10 cellular contexts compared by ENCODE assay signal in the genomic region with DNA sequence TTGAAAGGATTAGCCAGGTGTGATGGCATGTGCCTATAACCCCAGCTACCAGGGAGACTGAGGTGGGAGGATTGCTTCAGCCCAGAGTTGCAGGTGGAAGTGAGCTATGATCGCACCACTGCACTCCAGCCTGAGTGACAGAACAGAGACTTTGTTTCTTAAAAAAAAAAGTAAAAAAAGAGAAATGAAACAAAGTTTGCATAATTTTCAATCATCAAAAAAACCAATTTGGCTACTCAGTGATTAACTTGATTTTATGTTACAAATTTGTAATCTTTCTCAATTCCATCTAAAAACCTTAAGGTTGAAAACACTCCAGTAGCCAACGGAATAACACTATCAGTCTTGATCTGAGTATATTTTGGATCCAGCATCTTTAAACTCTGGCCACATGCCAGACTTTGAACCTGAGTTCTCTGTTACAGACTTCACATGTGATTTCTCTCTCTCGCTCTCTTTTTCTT. TPM values are rescaled to one million over a fixed set of nuclear protein-coding genes. Genes with fewer than 3 reads are reported as not detected.
DNase-seq lines count a peak whose midpoint lies in the region; ATAC-seq, FAIRE-seq and TF ChIP-seq lines count a peak whose summit lies in the region.
"Had no signal": no experiment of that assay in that cellular context is flagged by ENCODE, and none has a peak within 500 bp of the region (broad histone marks: within the 10 kb centered on the region; RNA-seq: fewer than 3 reads in every experiment).

No MANE protein-coding gene starts in this region.

- TF ChIP-seq POLR2A in GM12878 (IDR thresholded peaks at IDR 0.05; ENCODE audit: low read depth, low read length) (no peak), upper lobe of left lung (IDR thresholded peaks at IDR 0.05) (no peak)

- H3K9me3 ChIP-seq in GM12878 (replicated peaks; ENCODE audit: control insufficient read depth, insufficient read depth, low read length) (peaks cover 7% of the 10 kb centered on the region; the same call in 2 of the 3 replicates), upper lobe of left lung (peaks cover 0 to 13% (median 9%) of the 10 kb centered on the region in 4 donors)

- WGBS in GM12878 (ENCODE audit: insufficient coverage, insufficient replicate concordance, low lambda C conversion rate, missing lambda C conversion rate), result 0% methylated on average over 3 of the region's 3 CpGs
- 80 to 82% methylated on average over 3 of the region's 3 CpGs for WGBS in upper lobe of left lung, 2 donors

- POLR2A ChIA-PET in GM12878 (lab: Charles Lee), result interaction anchor here (0.6 to 1.1 kb wide), 4 partner anchors 13 to 535 kb away, joined by 3 to 5 read pairs (median 3); a partner anchor contains a TSS

- in situ Hi-C loops in GM12878 (cut with MboI), result no loop called here

- H3K4me1 ChIP-seq in GM12878 (ENCODE audit: control insufficient read depth, insufficient read depth, low read length), result peaks cover 41% of the 10 kb centered on the region
- no peaks in the 10 kb centered on the region for H3K4me1 ChIP-seq in upper lobe of left lung
- H3K4me1 ChIP-seq: Caco-2 had no signal

- peak; percentile 90 for FAIRE-seq in GM12878 (lab: Jason Lieb, UNC)

- CTCF ChIA-PET in GM12878 (lab: Yijun Ruan, JAX), result interaction anchor here (1.0 to 1.6 kb wide), 2 partner anchors 32 to 199 kb away, joined by 5 read pairs; no protein-coding TSS in a partner anchor

- TF ChIP-seq EP300 in GM12878 (IDR thresholded peaks at IDR 0.05; ENCODE audit: borderline replicate concordance in 1 of 2, control insufficient read depth in 1 of 2, low read depth in 2 of 2, low read length in 2 of 2) (peak; percentile 67 to 75; a peak in 3 of 4 replicates), upper lobe of left lung (IDR thresholded peaks at IDR 0.05) (no peak)

- H3K27ac Mint-ChIP-seq in immature natural killer cell, result no peak overlapping the region

- H3K4me1 Mint-ChIP-seq in immature natural killer cell, result no peaks in the 10 kb centered on the region

- H3K9me3 Mint-ChIP-seq in immature natural killer cell, result peaks cover 3 to 16% (median 11%) of the 10 kb centered on the region in 6 donors

- H3K27ac ChIP-seq in GM12878 (ENCODE audit: control insufficient read depth, insufficient read depth), result peak overlapping the region; percentile 88
- H3K27ac ChIP-seq in upper lobe of left lung, result no peak overlapping the region

- no TSS peak for BruUV-seq in GM12878 (replicated peaks; lab: Mats Ljungman, UMichigan)

- SMC1A ChIA-PET in GM12878 (lab: Charles Lee; ENCODE audit: uncharacterized antibody, unreplicated experiment), result interaction anchor here (0.6 to 1.1 kb wide), 3 partner anchors 32 to 82 kb away, joined by 3 to 4 read pairs (median 4); no protein-coding TSS in a partner anchor

- RAD21 ChIA-PET in GM12878 (lab: Charles Lee; ENCODE audit: unreplicated experiment), result interaction anchor here (0.8 to 1.6 kb wide), 2 partner anchors 49 to 198 kb away, joined by 3 read pairs; no protein-coding TSS in a partner anchor

- H3K4me3 Mint-ChIP-seq in immature natural killer cell, result no peak overlapping the region

- peaks cover 0 to 3% (median 0%) of the 10 kb centered on the region in 3 donors for H3K36me3 Mint-ChIP-seq in immature natural killer cell

- intact Hi-C loops in GM12878 (cut with micrococcal nuclease; ENCODE audit: unreplicated experiment), result no loop called here

- H4K20me1 ChIP-seq in GM12878 (ENCODE audit: control insufficient read depth, insufficient read depth), result no peaks in the 10 kb centered on the region

- H3K27me3 ChIP-seq in GM12878 (replicated peaks in 1 of 2; ENCODE audit: control insufficient read depth in 2 of 2, insufficient read depth in 2 of 2, low read length in 1 of 2) (no peaks in the 10 kb centered on the region), upper lobe of left lung (no peaks in the 10 kb centered on the region)

- H3K4me3 ChIP-seq in GM12878, result no peak overlapping the region
- no peak overlapping the region for H3K4me3 ChIP-seq in upper lobe of left lung

- H2AFZ ChIP-seq in GM12878 (ENCODE audit: control insufficient read depth, low read depth, low read length), result peak overlapping the region; percentile 49; the same call in 1 of the 2 replicates

- H3K79me2 ChIP-seq in GM12878 (ENCODE audit: control insufficient read depth, insufficient read depth, low read length), result no peaks in the 10 kb centered on the region

- DNase-seq in GM12878 (ENCODE audit: low read depth, low spot score) (peak; percentile 79), immature natural killer cell (no peak), occipital lobe (lab: John Stamatoyannopoulos, UW) (no peak), upper lobe of left lung (no peak)
- no peak for DNase-seq in stimulated activated CD4-positive, alpha-beta T cell treated with anti-CD3 and anti-CD28 coated beads, Interleukin-2, amount 100 ng/mL, for 48 hours
- DNase-seq: Caco-2 had no signal

- H3K27me3 Mint-ChIP-seq in immature natural killer cell (ENCODE audit: low read depth in 3 of 3), result peaks cover 0 to 9% (median 2%) of the 10 kb centered on the region in 3 donors

- H3K9ac ChIP-seq in GM12878 (ENCODE audit: control insufficient read depth, insufficient read depth, low read length), result peak overlapping the region; percentile 37

- H3K36me3 ChIP-seq in GM12878 (ENCODE audit: control insufficient read depth in 2 of 2, insufficient read depth in 2 of 2, low read length in 1 of 2), result no peaks in the 10 kb centered on the region
- H3K36me3 ChIP-seq in upper lobe of left lung, result no peaks in the 10 kb centered on the region

- TF ChIP-seq RAD21 in GM12878 (IDR thresholded peaks at IDR 0.05; ENCODE audit: insufficient read depth, low read depth, low read length), result no peak

- ATAC-seq in GM18861 (IDR thresholded peaks at IDR 0.05; ENCODE audit: unreplicated experiment), result peak; percentile 96
- ATAC-seq in GM21528 (IDR thresholded peaks at IDR 0.05; ENCODE audit: low FRiP score, unreplicated experiment), result peak; percentile 97
- peak; percentile 96 for ATAC-seq in HG03135 (IDR thresholded peaks at IDR 0.05; ENCODE audit: unreplicated experiment)
- peak; percentile 98 for ATAC-seq in GM12878
- ATAC-seq in upper lobe of left lung (ENCODE audit: low FRiP score in 2 of 2), result no peak
- ATAC-seq: activated CD4-positive, CD25-positive, alpha-beta regulatory T cell treated with anti-CD3 and anti-CD28 coated beads, Interleukin-2, amount 50 U/mL, for 24 hours had no signal

- TF ChIP-seq CTCF in GM12878 (IDR thresholded peaks at IDR 0.05 in 2 of 3, conservative IDR thresholded peaks at IDR 0.05 in 1 of 3; ENCODE audit: control insufficient read depth in 2 of 3, extremely low read depth in 1 of 3, insufficient read depth in 1 of 3, low read depth in 3 of 3, low read length in 3 of 3) (no peak), upper lobe of left lung (IDR thresholded peaks at IDR 0.05) (no peak)

- peak overlapping the region; percentile 88 for H3K4me2 ChIP-seq in GM12878 (ENCODE audit: control insufficient read depth, insufficient read depth)

RNA-seq across cellular contexts. Expression of a gene that starts 12.6 kb away (rescaled TPM):
- 7.7 and 8.7 TPM in 2 replicates for total RNA-seq in GM12878 (2013; cell fraction: nucleolus; rRNA removed)
- total RNA-seq in GM12878 (2014; rRNA removed) (25.9 and 27.2 TPM in 2 replicates), GM12878 (2014; rRNA removed; fragmentation: Illumina TruSeq; extraction: Trizol) (25.0 and 25.2 TPM in 2 replicates), GM12878 (2021) (27.8 and 32.5 TPM in 2 replicates), occipital lobe (57.1 TPM), upper lobe of left lung (10 to 100 TPM in 1 of 6 donors, 1 to 10 TPM in 5; 4.1 to 12.6 (median 5.8) TPM)
- polyA plus RNA-seq in GM12878 (2011; ENCODE audit: low read depth), result 12.4 TPM
- polyA plus RNA-seq in GM12878 (2011; rRNA removed) (0.27 and 0.39 TPM in 2 replicates), GM12878 (2014; fragmentation: Illumina TruSeq; extraction: Trizol) (25.6 and 31.5 TPM in 2 replicates), GM12878 (2014; fragmentation: Nextera tagmentation; extraction: Ambion mirVana) (1 to 10 TPM; 5.0 to 5.9 TPM), GM12878 (2014; rRNA removed) (14.6 and 16.1 TPM in 2 replicates), GM12878 (2016; fragmentation: Nextera tagmentation; extraction: Ambion mirVana) (10 to 100 TPM; 11.6 to 25.2 TPM), immature natural killer cell (under 1 TPM in 2 of 3 donors, not detected in 1; 0.53 to 0.70 TPM)
- polyA plus RNA-seq in GM12878 (2011; cell fraction: cytosol; rRNA removed), result 0.27 and 0.30 TPM in 2 replicates
- polyA plus RNA-seq in GM12878 (2011; cell fraction: nucleus; rRNA removed), result 0.06 and 0.20 TPM in 2 replicates
- polyA plus RNA-seq in GM12878 (2012), result 13.0 and 13.2 TPM in 2 replicates
- 0.26 and 0.59 TPM in 2 replicates for polyA minus RNA-seq in GM12878 (2011; rRNA and poly(A)+ RNA removed)
- polyA minus RNA-seq in GM12878 (2011; cell fraction: cytosol; rRNA and poly(A)+ RNA removed), result 0.67 and 0.73 TPM in 2 replicates
- 0.60 and 0.77 TPM in 2 replicates for polyA minus RNA-seq in GM12878 (2011; cell fraction: nucleus; rRNA and poly(A)+ RNA removed)

RNA-seq across cellular contexts. Expression of a gene that starts 55.9 kb away (rescaled TPM):
- 0.77 and 1.4 TPM in 2 replicates for total RNA-seq in GM12878 (2013; cell fraction: nucleolus; rRNA removed)
- total RNA-seq in GM12878 (2014; rRNA removed), result 0.60 and 0.68 TPM in 2 replicates
- total RNA-seq in GM12878 (2014; rRNA removed; fragmentation: Illumina TruSeq; extraction: Trizol), result 0.37 and 0.63 TPM in 2 replicates
- 0.56 and 1.4 TPM in 2 replicates for total RNA-seq in GM12878 (2021)
- 0.38 TPM for polyA plus RNA-seq in GM12878 (2011; ENCODE audit: low read depth)
- 0.75 and 0.77 TPM in 2 replicates for polyA plus RNA-seq in GM12878 (2011; rRNA removed)
- polyA plus RNA-seq in GM12878 (2011; cell fraction: cytosol; rRNA removed), result 0.64 TPM in 2 replicates
- 0.27 and 0.32 TPM in 2 replicates for polyA plus RNA-seq in GM12878 (2011; cell fraction: nucleus; rRNA removed)
- 0.45 and 0.61 TPM in 2 replicates for polyA plus RNA-seq in GM12878 (2012)
- 0.14 and 0.25 TPM in 2 replicates for polyA plus RNA-seq in GM12878 (2014; fragmentation: Illumina TruSeq; extraction: Trizol)
- under 1 TPM; 0.49 to 0.79 TPM for polyA plus RNA-seq in GM12878 (2014; fragmentation: Nextera tagmentation; extraction: Ambion mirVana)
- polyA plus RNA-seq in GM12878 (2014; rRNA removed), result 0.36 and 0.49 TPM in 2 replicates
- 1 to 10 TPM in 1 of 2 experiments, under 1 TPM in 1; 0.84 to 1.1 TPM for polyA plus RNA-seq in GM12878 (2016; fragmentation: Nextera tagmentation; extraction: Ambion mirVana)
- 0.46 and 0.66 TPM in 2 replicates for polyA minus RNA-seq in GM12878 (2011; rRNA and poly(A)+ RNA removed)
- polyA minus RNA-seq in GM12878 (2011; cell fraction: cytosol; rRNA and poly(A)+ RNA removed), result not detected in 2 replicates
- polyA minus RNA-seq in GM12878 (2011; cell fraction: nucleus; rRNA and poly(A)+ RNA removed), result 0.24 and 1.3 TPM in 2 replicates
- polyA plus RNA-seq in immature natural killer cell, result 1 to 10 TPM in 2 of 3 donors, under 1 TPM in 1; 0.21 to 1.6 (median 1.3) TPM
- 3.4 TPM for total RNA-seq in occipital lobe
- total RNA-seq in upper lobe of left lung, result 1 to 10 TPM; 2.1 to 7.3 (median 4.3) TPM

Comparison
In these comparisons a context has a peak if more than half of its experiments do, and no peak if none do; other contexts are left out.
1. ATAC-seq: peak in GM18861 (single experiment), GM21528 (single experiment), HG03135 (single experiment) and GM12878 (single experiment); none in upper lobe of left lung (0 of 2).